Comparison of ENCODE assay signal across 18 cellular contexts in genomic region chr10:62772186-62772950, GRCh38. TPM values are rescaled to one million over a fixed set of nuclear protein-coding genes. Genes with fewer than 3 reads are reported as not detected.
A peak's percentile ranks its signal among the peaks of the same experiment; 100 is the strongest.
DNase-seq lines count a peak whose midpoint lies in the region; ATAC-seq, FAIRE-seq and TF ChIP-seq lines count a peak whose summit lies in the region.
"Had no signal": no experiment of that assay in that cellular context is flagged by ENCODE, and none has a peak within 500 bp of the region (broad histone marks: within the 10 kb centered on the region; RNA-seq: fewer than 3 reads in every experiment).

No MANE protein-coding gene starts in this region.

- no peak for TF ChIP-seq RAD21 in SK-N-SH (IDR thresholded peaks at IDR 0.05; ENCODE audit: low read length)

- POLR2A ChIA-PET in SK-N-SH (lab: Yijun Ruan, JAX) = no interaction called here

- H4K20me1 ChIP-seq in astrocyte (ENCODE audit: insufficient read depth, low read length) (no peaks in the 10 kb centered on the region), SK-N-SH (ENCODE audit: insufficient read depth) (no peaks in the 10 kb centered on the region)
- H4K20me1 ChIP-seq: BLaER1 had no signal

- H3K27me3 ChIP-seq in astrocyte (ENCODE audit: insufficient read depth, low read length) = peaks cover 6% of the 10 kb centered on the region
- no peaks in the 10 kb centered on the region; the same call in 1 of the 2 replicates for H3K27me3 ChIP-seq in SK-N-SH (ENCODE audit: insufficient read depth)
- H3K27me3 ChIP-seq: BLaER1, ovary, spleen, thyroid gland had no signal

- H3K9ac ChIP-seq in astrocyte (ENCODE audit: low read length) = no peak overlapping the region
- no peak overlapping the region for H3K9ac ChIP-seq in SK-N-SH
- H3K9ac ChIP-seq: BLaER1 had no signal

- H3K36me3 ChIP-seq in astrocyte (ENCODE audit: insufficient read depth, low read length) (no peaks in the 10 kb centered on the region), SK-N-SH (replicated peaks in 1 of 2; ENCODE audit: control insufficient read depth in 1 of 2, insufficient read depth in 2 of 2, low read length in 1 of 2) (no peaks in the 10 kb centered on the region)
- H3K36me3 ChIP-seq: BLaER1, ovary, spleen, thyroid gland had no signal

- H3K27ac ChIP-seq in astrocyte (ENCODE audit: low read depth, low read length) = no peak overlapping the region
- no peak overlapping the region for H3K27ac ChIP-seq in SK-N-SH (ENCODE audit: low read depth in 2 of 2, low read length in 1 of 2)
- H3K27ac ChIP-seq: BLaER1, ovary, spleen, thyroid gland had no signal

- H3K27me3 Mint-ChIP-seq in astrocyte (ENCODE audit: low read depth, unreplicated experiment) = no peaks in the 10 kb centered on the region
- H3K27me3 Mint-ChIP-seq in stimulated activated memory B cell treated with anti-CD40 and anti-IgM and Interleukin-4, amounts not matched to agents 10 μg/mL and 1 μg/mL and 100 μg/mL, for 72 hours = no peaks in the 10 kb centered on the region

- H3K4me3 ChIP-seq in astrocyte (ENCODE audit: insufficient read depth, low read depth, low read length) = no peak overlapping the region
- no peak overlapping the region for H3K4me3 ChIP-seq in SK-N-SH (ENCODE audit: low read depth in 2 of 2, low read length in 1 of 2)
- H3K4me3 ChIP-seq: BLaER1, ovary, spleen, thyroid gland had no signal

- no peaks in the 10 kb centered on the region for H3F3A ChIP-seq in SK-N-SH (replicated peaks; ENCODE audit: insufficient read depth)

- intact Hi-C loops in left cardiac atrium (cut with DNase I) = no loop called here

- TF ChIP-seq CTCF in astrocyte (IDR thresholded peaks at IDR 0.05; ENCODE audit: insufficient read depth, low read depth, low read length) (no peak), SK-N-SH (IDR thresholded peaks at IDR 0.05) (no peak)

- WGBS in SK-N-SH (ENCODE audit: low lambda C conversion rate) = 47% methylated on average over 7 of the region's 7 CpGs

- H3K79me2 ChIP-seq in astrocyte (ENCODE audit: insufficient read depth, low read length) (no peaks in the 10 kb centered on the region), SK-N-SH (ENCODE audit: insufficient read depth) (no peaks in the 10 kb centered on the region)

- ATAC-seq in left cardiac atrium (peak; percentile 56 to 73), GM18873 (IDR thresholded peaks at IDR 0.05; ENCODE audit: low FRiP score, unreplicated experiment) (no peak)
- no peak for ATAC-seq in stimulated activated memory B cell treated with anti-CD40 and anti-IgM and Interleukin-4, amounts not matched to agents 10 μg/mL and 1 μg/mL and 100 μg/mL, for 72 hours
- ATAC-seq: activated T-helper 17 cell treated with anti-CD3 and anti-CD28 coated beads, Interleukin-2, amount 50 U/mL, for 72 hours; left colon had no signal

- no peaks in the 10 kb centered on the region for H3K9me2 ChIP-seq in SK-N-SH

- H2AFZ ChIP-seq in astrocyte (ENCODE audit: low read depth, low read length) (no peak overlapping the region), SK-N-SH (ENCODE audit: low read depth) (no peak overlapping the region)

- H3K4me3 Mint-ChIP-seq in astrocyte (ENCODE audit: unreplicated experiment) = no peak overlapping the region
- peak overlapping the region; percentile 12 for H3K4me3 Mint-ChIP-seq in stimulated activated memory B cell treated with anti-CD40 and anti-IgM and Interleukin-4, amounts not matched to agents 10 μg/mL and 1 μg/mL and 100 μg/mL, for 72 hours
- H3K4me3 Mint-ChIP-seq: activated T-helper 17 cell treated with anti-CD3 and anti-CD28 coated beads, Interleukin-2, amount 50 U/mL, for 72 hours had no signal

- DNase-seq in GM12892 (ENCODE audit: insufficient read length) = no peak
- peak; percentile 21 for DNase-seq in astrocyte (ENCODE audit: low read depth)
- no peak for DNase-seq in left cardiac atrium
- no peak for DNase-seq in SK-N-SH
- DNase-seq in C1 segment of cervical spinal cord (lab: John Stamatoyannopoulos, UW) = no peak
- DNase-seq: DMS 273 treated with DMSO at 0.1 percent for 48 hours, left colon, NCI-H345, ovary, SHP77 treated with DMSO at 0.1 percent for 48 hours, spleen, thyroid gland had no signal

- peak; percentile 59; the same call in 1 of the 2 replicates for TF ChIP-seq POLR2A in GM12892 (IDR thresholded peaks at IDR 0.05; ENCODE audit: low read depth, low read length)

- CTCF ChIA-PET in SK-N-SH (lab: Yijun Ruan, JAX) = interaction anchor here (0.8 to 1.6 kb wide), 3 partner anchors 32 to 1047 kb away, joined by 3 to 6 read pairs (median 4); no protein-coding TSS in a partner anchor

- FAIRE-seq in GM12892 (lab: Jason Lieb, UNC) (peak; percentile 92), astrocyte (lab: Jason Lieb, UNC) (no peak)
- FAIRE-seq: frontal cortex, HTR-8/SVneo had no signal

- H3K9me3 ChIP-seq in astrocyte (ENCODE audit: insufficient read depth, low read depth, low read length) = no peaks in the 10 kb centered on the region
- no peaks in the 10 kb centered on the region for H3K9me3 ChIP-seq in SK-N-SH
- H3K9me3 ChIP-seq: BLaER1, ovary, spleen, thyroid gland had no signal

- peak overlapping the region; percentile 36 for H3K27ac Mint-ChIP-seq in astrocyte (ENCODE audit: unreplicated experiment)
- H3K27ac Mint-ChIP-seq in stimulated activated memory B cell treated with anti-CD40 and anti-IgM and Interleukin-4, amounts not matched to agents 10 μg/mL and 1 μg/mL and 100 μg/mL, for 72 hours = peak overlapping the region; percentile 71
- H3K27ac Mint-ChIP-seq: activated T-helper 17 cell treated with anti-CD3 and anti-CD28 coated beads, Interleukin-2, amount 50 U/mL, for 72 hours had no signal

- H3K36me3 Mint-ChIP-seq in astrocyte (ENCODE audit: low read depth, unreplicated experiment) = no peaks in the 10 kb centered on the region
- H3K36me3 Mint-ChIP-seq in stimulated activated memory B cell treated with anti-CD40 and anti-IgM and Interleukin-4, amounts not matched to agents 10 μg/mL and 1 μg/mL and 100 μg/mL, for 72 hours = no peaks in the 10 kb centered on the region

- peak overlapping the region; percentile 23 for H3K4me2 ChIP-seq in astrocyte (ENCODE audit: low read length)
- no peak overlapping the region for H3K4me2 ChIP-seq in SK-N-SH
- H3K4me2 ChIP-seq: BLaER1 had no signal

- no peaks in the 10 kb centered on the region for H3K9me3 Mint-ChIP-seq in astrocyte (ENCODE audit: unreplicated experiment)
- no peaks in the 10 kb centered on the region for H3K9me3 Mint-ChIP-seq in stimulated activated memory B cell treated with anti-CD40 and anti-IgM and Interleukin-4, amounts not matched to agents 10 μg/mL and 1 μg/mL and 100 μg/mL, for 72 hours
- H3K9me3 Mint-ChIP-seq: activated T-helper 17 cell treated with anti-CD3 and anti-CD28 coated beads, Interleukin-2, amount 50 U/mL, for 72 hours had no signal

- H3K4me1 ChIP-seq in astrocyte (ENCODE audit: insufficient read depth, low read length) (no peaks in the 10 kb centered on the region), SK-N-SH (ENCODE audit: control insufficient read depth in 1 of 2, insufficient read depth in 2 of 2, low read depth in 1 of 2, low read length in 1 of 2) (no peaks in the 10 kb centered on the region)
- H3K4me1 ChIP-seq: spleen had no signal

- TF ChIP-seq EP300 in SK-N-SH (IDR thresholded peaks at IDR 0.05; ENCODE audit: borderline replicate concordance in 1 of 2, low read depth in 1 of 2, low read length in 1 of 2) = no peak

- peaks cover 23% of the 10 kb centered on the region for H3K4me1 Mint-ChIP-seq in astrocyte (ENCODE audit: low read depth, unreplicated experiment)
- peaks cover 41% of the 10 kb centered on the region for H3K4me1 Mint-ChIP-seq in stimulated activated memory B cell treated with anti-CD40 and anti-IgM and Interleukin-4, amounts not matched to agents 10 μg/mL and 1 μg/mL and 100 μg/mL, for 72 hours
- H3K4me1 Mint-ChIP-seq: activated T-helper 17 cell treated with anti-CD3 and anti-CD28 coated beads, Interleukin-2, amount 50 U/mL, for 72 hours had no signal

TF ChIP-seq in SK-N-SH, 30 proteins besides CTCF, POLR2A, EP300 and RAD21 (continues in another document):
- TF ChIP-seq NFIC (IDR thresholded peaks at IDR 0.05; ENCODE audit: borderline replicate concordance) (no peak), RFX5 (IDR thresholded peaks at IDR 0.05; ENCODE audit: low read length) (no peak), MAX (IDR thresholded peaks at IDR 0.05; ENCODE audit: low read depth) (no peak), TEAD4 (IDR thresholded peaks at IDR 0.05; ENCODE audit: borderline replicate concordance, insufficient read depth) (no peak), MXI1 (IDR thresholded peaks at IDR 0.05; ENCODE audit: low read depth, low read length) (no peak)

RNA-seq across cellular contexts. Expression of gene ADO, which starts 32.2 kb away (rescaled TPM):
- 20.1 TPM for polyA plus RNA-seq in GM12892 (2012; ENCODE audit: missing spikeins)
- total RNA-seq in astrocyte (29.0 and 31.1 TPM in 2 replicates), left cardiac atrium (10 to 100 TPM; 20.9 to 23.6 TPM)
- 6.9 and 8.2 TPM in 2 replicates for polyA plus RNA-seq in SK-N-SH (2012; rRNA removed)
- polyA plus RNA-seq in SK-N-SH (2012; cell fraction: cytosol; rRNA removed) = 10.7 and 11.1 TPM in 2 replicates
- polyA plus RNA-seq in SK-N-SH (2012; cell fraction: nucleus; rRNA removed) = 3.8 and 4.2 TPM in 2 replicates

RNA-seq across cellular contexts. Expression of gene EGR2, which starts 43.8 kb away (rescaled TPM):
- 68.4 TPM for polyA plus RNA-seq in GM12892 (2012; ENCODE audit: missing spikeins)
- total RNA-seq in astrocyte (12.1 and 22.9 TPM in 2 replicates), left cardiac atrium (1 to 10 TPM; 2.3 to 4.4 TPM)
- polyA plus RNA-seq in SK-N-SH (2012; rRNA removed) = 0.25 and 0.47 TPM in 2 replicates
- 0.21 and 0.34 TPM in 2 replicates for polyA plus RNA-seq in SK-N-SH (2012; cell fraction: cytosol; rRNA removed)
- polyA plus RNA-seq in SK-N-SH (2012; cell fraction: nucleus; rRNA removed) = 0.33 and 0.73 TPM in 2 replicates

Comparison
In these comparisons a context has a peak if more than half of its experiments do, and no peak if none do; other contexts are left out.
1. ATAC-seq: peak in left cardiac atrium (2 of 2); none in stimulated activated memory B cell treated with anti-CD40 and anti-IgM and Interleukin-4, amounts not matched to agents 10 μg/mL and 1 μg/mL and 100 μg/mL, for 72 hours (single experiment) and GM18873 (single experiment).